In the genomic region with DNA sequence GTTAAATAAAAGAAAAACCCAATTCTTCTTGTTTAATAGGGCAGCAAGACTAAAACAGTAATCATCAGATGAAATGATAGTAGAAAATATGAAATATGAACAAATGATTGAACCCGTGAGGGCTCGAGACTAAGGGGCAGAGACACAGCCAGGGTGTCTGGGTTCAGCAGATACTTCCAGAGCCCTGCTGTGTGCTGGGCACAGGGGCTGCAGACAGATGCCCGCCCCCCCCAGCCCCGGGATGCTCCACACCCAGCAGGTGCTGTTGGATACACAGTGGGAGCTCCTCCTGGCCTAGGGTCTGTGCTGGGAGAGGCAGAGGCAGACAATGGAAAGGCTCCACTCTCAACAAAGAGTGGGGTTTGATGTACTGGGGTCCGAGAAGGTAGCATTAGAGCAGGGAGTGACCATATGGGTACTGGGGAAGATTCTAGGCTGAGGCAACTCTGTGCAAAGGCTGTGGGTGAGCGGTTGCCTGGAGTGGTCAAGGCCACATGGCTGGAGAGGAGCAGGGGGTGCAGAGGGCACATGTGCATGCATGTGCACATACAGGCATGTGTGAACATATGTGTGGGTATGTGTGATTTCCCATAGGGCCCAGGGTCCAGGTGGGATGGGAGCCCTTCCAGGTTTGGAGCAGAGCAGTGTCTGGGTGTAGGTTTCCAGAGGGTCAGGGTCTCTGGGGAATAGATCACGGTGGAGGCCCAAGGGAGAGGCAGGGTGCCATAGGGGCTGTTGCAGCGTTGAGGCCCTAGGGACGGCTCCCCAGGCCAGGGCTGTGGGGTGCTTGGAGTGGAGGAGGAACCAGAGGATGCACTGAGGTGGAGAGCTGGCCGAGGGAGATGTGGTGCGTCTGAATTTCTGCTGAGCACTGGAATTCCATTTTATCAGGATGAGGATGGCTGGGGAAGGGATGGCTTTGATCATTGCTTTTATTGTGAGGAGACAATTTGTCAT, we compare ENCODE assay signal across 30 cellular contexts. TPM values are rescaled to one million over a fixed set of nuclear protein-coding genes. Genes with fewer than 3 reads are reported as not detected.
DNase-seq lines count a peak whose midpoint lies in the region; ATAC-seq, FAIRE-seq and TF ChIP-seq lines count a peak whose summit lies in the region.
"Had no signal": no experiment of that assay in that cellular context is flagged by ENCODE, and none has a peak within 500 bp of the region (broad histone marks: within the 10 kb centered on the region; RNA-seq: fewer than 3 reads in every experiment).

No MANE protein-coding gene starts in this region.

- H3K36me3 ChIP-seq in bronchial epithelial cell (ENCODE audit: control insufficient read depth, insufficient read depth, low read length) (no peaks in the 10 kb centered on the region), upper lobe of right lung (no peaks in the 10 kb centered on the region)
- H3K36me3 ChIP-seq: brain microvascular endothelial cell, left lung, neutrophil, transverse colon had no signal

- peak; percentile 42 for DNase-seq in activated CD8-positive, alpha-beta memory T cell treated with anti-CD3 and anti-CD28 coated beads for 24 hours
- DNase-seq in activated CD8-positive, alpha-beta memory T cell treated with anti-CD3 and anti-CD28 coated beads, Interleukin-2, amount 50 U/mL, for 4 hours = no peak
- DNase-seq in bronchial epithelial cell (ENCODE audit: low read depth) (no peak), neural crest cell (ENCODE audit: low read depth, low spot score) (no peak), upper lobe of right lung (peak; percentile 40)
- DNase-seq in naive thymus-derived CD8-positive, alpha-beta T cell = no peak
- DNase-seq: activated CD4-positive, alpha-beta T cell treated with anti-CD3 and anti-CD28 coated beads for 4 hours; activated naive CD4-positive, alpha-beta T cell treated with anti-CD3 and anti-CD28 coated beads, Interleukin-2, amount 10 ng/mL, durations not matched to agents 7 days and 5 days; amygdala; brain microvascular endothelial cell; DND-41; GOT3; hypothalamus; left lung; mesenchymal stem cell; NCI-H1092; NCI-H1694 treated with DMSO at 0.1 percent for 48 hours; NCI-H446 treated with DMSO at 0.1 percent for 48 hours; psoas muscle; stimulated activated CD4-positive, alpha-beta T cell treated with anti-CD3 and anti-CD28 coated beads, Interleukin-4, amount 100 ng/mL, for 24 hours; transverse colon had no signal

- peaks cover 1% of the 10 kb centered on the region for H3K9me3 Mint-ChIP-seq in neural crest cell
- no peaks in the 10 kb centered on the region for H3K9me3 Mint-ChIP-seq in naive thymus-derived CD8-positive, alpha-beta T cell
- H3K9me3 Mint-ChIP-seq: activated naive CD4-positive, alpha-beta T cell treated with anti-CD3 and anti-CD28 coated beads, Interleukin-2, amount 10 ng/mL, durations not matched to agents 7 days and 5 days; CD4-positive, alpha-beta T cell had no signal

- POLR2A ChIA-PET in naive thymus-derived CD8-positive, alpha-beta T cell (lab: Charles Lee) = no interaction called here

- peak; percentile 52 for FAIRE-seq in bronchial epithelial cell (lab: Jason Lieb, UNC)
- FAIRE-seq: A204.1, D721Med, GM19239, K562 had no signal

- no peaks in the 10 kb centered on the region for H3K9me3 ChIP-seq in upper lobe of right lung
- H3K9me3 ChIP-seq: left lung, neutrophil, psoas muscle, transverse colon had no signal

- no peak overlapping the region for H3K27ac ChIP-seq in upper lobe of right lung
- H3K27ac ChIP-seq: brain microvascular endothelial cell, left lung, neutrophil, psoas muscle, transverse colon had no signal

- H3K27me3 ChIP-seq in bronchial epithelial cell (ENCODE audit: control insufficient read depth, insufficient read depth, low read length) = no peaks in the 10 kb centered on the region
- no peaks in the 10 kb centered on the region for H3K27me3 ChIP-seq in upper lobe of right lung
- H3K27me3 ChIP-seq: brain microvascular endothelial cell, left lung, neutrophil, transverse colon had no signal

- intact Hi-C loops in upper lobe of right lung (cut with DNase I) = no loop called here

- H3K4me1 Mint-ChIP-seq in neural crest cell = peaks cover 7% of the 10 kb centered on the region
- peaks cover 3 to 26% (median 19%) of the 10 kb centered on the region in 4 donors for H3K4me1 Mint-ChIP-seq in naive thymus-derived CD8-positive, alpha-beta T cell

- H3K4me1 ChIP-seq in upper lobe of right lung = peaks cover 17% of the 10 kb centered on the region

- no peak for TF ChIP-seq CTCF in bronchial epithelial cell (IDR thresholded peaks at IDR 0.05; ENCODE audit: insufficient read depth, low read length, severe bottlenecking)
- TF ChIP-seq CTCF in neural crest cell (conservative IDR thresholded peaks at IDR 0.05) = no peak
- TF ChIP-seq CTCF in upper lobe of right lung (IDR thresholded peaks at IDR 0.05) = no peak

- H3K4me3 Mint-ChIP-seq in neural crest cell = no peak overlapping the region
- no peak overlapping the region for H3K4me3 Mint-ChIP-seq in naive thymus-derived CD8-positive, alpha-beta T cell
- H3K4me3 Mint-ChIP-seq: activated naive CD4-positive, alpha-beta T cell treated with anti-CD3 and anti-CD28 coated beads, Interleukin-2, amount 10 ng/mL, durations not matched to agents 7 days and 5 days; CD4-positive, alpha-beta T cell had no signal

- ATAC-seq in upper lobe of right lung (peak; percentile 18), HG02970 (IDR thresholded peaks at IDR 0.05; ENCODE audit: low FRiP score, unreplicated experiment) (no peak), GM21515 (IDR thresholded peaks at IDR 0.05; ENCODE audit: unreplicated experiment) (no peak)
- no peak for ATAC-seq in naive thymus-derived CD8-positive, alpha-beta T cell
- ATAC-seq: K562, left lung, psoas muscle had no signal

- no peak overlapping the region for H3K4me3 ChIP-seq in bronchial epithelial cell (ENCODE audit: low read depth, low read length)
- no peak overlapping the region for H3K4me3 ChIP-seq in upper lobe of right lung
- H3K4me3 ChIP-seq: K562, left lung, psoas muscle, transverse colon had no signal

- peaks cover 3% of the 10 kb centered on the region for H3K27me3 Mint-ChIP-seq in neural crest cell (ENCODE audit: low read depth)
- H3K27me3 Mint-ChIP-seq in naive thymus-derived CD8-positive, alpha-beta T cell = no peaks in the 10 kb centered on the region
- H3K27me3 Mint-ChIP-seq: CD4-positive, alpha-beta T cell had no signal

- H3K27ac Mint-ChIP-seq in neural crest cell (ENCODE audit: unreplicated experiment) = peak overlapping the region; percentile 69
- peak overlapping the region in 4 of 10 donors; percentile 1 to 52 (median 20) for H3K27ac Mint-ChIP-seq in naive thymus-derived CD8-positive, alpha-beta T cell
- H3K27ac Mint-ChIP-seq: activated naive CD4-positive, alpha-beta T cell treated with anti-CD3 and anti-CD28 coated beads, Interleukin-2, amount 10 ng/mL, durations not matched to agents 7 days and 5 days; CD4-positive, alpha-beta T cell had no signal

- no peaks in the 10 kb centered on the region for H3K36me3 Mint-ChIP-seq in neural crest cell (ENCODE audit: low read depth)
- peaks cover 0 to 2% (median 0%) of the 10 kb centered on the region in 3 donors for H3K36me3 Mint-ChIP-seq in naive thymus-derived CD8-positive, alpha-beta T cell
- H3K36me3 Mint-ChIP-seq: activated naive CD4-positive, alpha-beta T cell treated with anti-CD3 and anti-CD28 coated beads, Interleukin-2, amount 10 ng/mL, durations not matched to agents 7 days and 5 days had no signal

RNA-seq across cellular contexts. Expression of a gene that starts 36.7 kb away (rescaled TPM):
- not detected in 2 replicates for total RNA-seq in bronchial epithelial cell
- total RNA-seq in neural crest cell = 1.4 and 1.7 TPM in 2 replicates
- 18.4 TPM for total RNA-seq in upper lobe of right lung
- total RNA-seq in naive thymus-derived CD8-positive, alpha-beta T cell = 10 to 100 TPM; 52.9 to 56.8 TPM
- 10 to 100 TPM; 11.4 to 17.6 (median 11.4) TPM for polyA plus RNA-seq in naive thymus-derived CD8-positive, alpha-beta T cell
- total RNA-seq: HT1080, K562 had no signal

Comparison
In these comparisons a context has a peak if more than half of its experiments do, and no peak if none do; other contexts are left out.
1. DNase-seq: peak in activated CD8-positive, alpha-beta memory T cell treated with anti-CD3 and anti-CD28 coated beads for 24 hours (single experiment) and upper lobe of right lung (single experiment); none in activated CD8-positive, alpha-beta memory T cell treated with anti-CD3 and anti-CD28 coated beads, Interleukin-2, amount 50 U/mL, for 4 hours (single experiment), bronchial epithelial cell (single experiment), neural crest cell (single experiment) and naive thymus-derived CD8-positive, alpha-beta T cell (0 of 10).